Comparison of ENCODE assay signal across 6 cellular contexts in genomic region chr2:5325523-5325922, GRCh38.
"Had no signal": no experiment of that assay in that cellular context is flagged by ENCODE, and none has a peak within 500 bp of the region (broad histone marks: within the 10 kb centered on the region; RNA-seq: fewer than 3 reads in every experiment).

No MANE protein-coding gene starts in this region.

- H3K4me3 ChIP-seq: GM23338, K562 had no signal

- H2AFZ ChIP-seq: GM23338 had no signal

- DNase-seq: H9, HCEC 1CT, IMR-90, KG1 had no signal

- H3K4me2 ChIP-seq: GM23338 had no signal
